ENCODE assay signal across 24 cellular contexts in genomic region chr2:41464395-41464794, GRCh38.
DNase-seq lines count a peak whose midpoint lies in the region; ATAC-seq, FAIRE-seq and TF ChIP-seq lines count a peak whose summit lies in the region.
"Had no signal": no experiment of that assay in that cellular context is flagged by ENCODE, and none has a peak within 500 bp of the region (broad histone marks: within the 10 kb centered on the region; RNA-seq: fewer than 3 reads in every experiment).

No MANE protein-coding gene starts in this region.

- H3K36me3 Mint-ChIP-seq in WTC11 = no peaks in the 10 kb centered on the region
- no peaks in the 10 kb centered on the region for H3K36me3 Mint-ChIP-seq in endodermal cell (ENCODE audit: low read depth)
- H3K36me3 Mint-ChIP-seq: CD8-positive, alpha-beta T cell had no signal

- intact Hi-C loops in HepG2 (cut with micrococcal nuclease; ENCODE audit: unreplicated experiment) (no loop called here), right lobe of liver (cut with DNase I) (no loop called here), left ventricle myocardium inferior (cut with micrococcal nuclease) (no loop called here)

- no peaks in the 10 kb centered on the region for H3K27me3 ChIP-seq in HepG2 (ENCODE audit: control insufficient read depth in 1 of 2, insufficient read depth in 2 of 2, low read length in 2 of 2)
- H3K27me3 ChIP-seq in right lobe of liver = no peaks in the 10 kb centered on the region
- H3K27me3 ChIP-seq in endodermal cell (ENCODE audit: control insufficient read depth, insufficient read depth, low read length, poor library complexity, severe bottlenecking) = no peaks in the 10 kb centered on the region
- no peaks in the 10 kb centered on the region for H3K27me3 ChIP-seq in left ventricle myocardium inferior (ENCODE audit: low read depth)
- H3K27me3 ChIP-seq: BLaER1 treated with 17β-estradiol and CSF1 and Interleukin-3, amounts not matched to agents 10 nM and 100 nM had no signal

- no peak for FAIRE-seq in HepG2 (lab: Jason Lieb, UNC)
- FAIRE-seq in A549 (lab: Jason Lieb, UNC) = no peak
- FAIRE-seq: D721Med, G401.6, GM12891, GM19239 had no signal

- DNase-seq in HepG2 (ENCODE audit: low spot score) (no peak), right lobe of liver (no peak), A549 (ENCODE audit: low read depth in 1 of 2, low spot score in 1 of 2) (no peak), WTC11 (ENCODE audit: low spot score) (no peak), endodermal cell (no peak), NCI-H1436 treated with DMSO at 0.1 percent for 48 hours (lab: John Stamatoyannopoulos, UW) (no peak), putamen (ENCODE audit: low spot score) (no peak), left ventricle myocardium inferior (no peak)
- DNase-seq: ACHN; AML-193; Caco-2; Calu3; CD4-positive, alpha-beta T cell; CD8-positive, alpha-beta T cell; DMS79 treated with DMSO at 0.1 percent for 48 hours; GF-D8 had no signal

- no peaks in the 10 kb centered on the region for H3K79me2 ChIP-seq in HepG2 (ENCODE audit: insufficient read depth, low read length)

- no peak overlapping the region for H2AFZ ChIP-seq in HepG2 (ENCODE audit: low read length)

- no peaks in the 10 kb centered on the region for H4K20me1 ChIP-seq in HepG2 (ENCODE audit: insufficient read depth, low read length)
- H4K20me1 ChIP-seq: BLaER1 treated with 17β-estradiol and CSF1 and Interleukin-3, amounts not matched to agents 10 nM and 100 nM had no signal

- H3K4me1 Mint-ChIP-seq in WTC11 (no peaks in the 10 kb centered on the region; the same call in 1 of the 2 replicates), endodermal cell (no peaks in the 10 kb centered on the region)
- H3K4me1 Mint-ChIP-seq: B cell had no signal

- TF ChIP-seq POLR2A in HepG2 (IDR thresholded peaks at IDR 0.05; ENCODE audit: insufficient read depth in 1 of 2, low read depth in 2 of 2, low read length in 2 of 2) (no peak), right lobe of liver (IDR thresholded peaks at IDR 0.05) (no peak), A549 (IDR thresholded peaks at IDR 0.05; ENCODE audit: low read length) (no peak)

- H3K9ac ChIP-seq in HepG2 (ENCODE audit: insufficient read depth, low read depth, low read length) = no peak overlapping the region
- H3K9ac ChIP-seq in endodermal cell (ENCODE audit: extremely low read depth, low read length, poor library complexity, severe bottlenecking) = no peak overlapping the region
- H3K9ac ChIP-seq: BLaER1 treated with 17β-estradiol and CSF1 and Interleukin-3, amounts not matched to agents 10 nM and 100 nM had no signal

- POLR2A ChIA-PET in HepG2 (lab: Yijun Ruan, JAX) (no interaction called here), A549 (lab: Yijun Ruan, JAX) (no interaction called here), WTC11 (lab: Charles Lee) (no interaction called here)

- BruUV-seq in HepG2 (replicated peaks; lab: Mats Ljungman, UMichigan) = no TSS peak

- H3K4me2 ChIP-seq in HepG2 (ENCODE audit: low read depth, low read length) (no peak overlapping the region), A549 (no peak overlapping the region)
- H3K4me2 ChIP-seq: BLaER1 treated with 17β-estradiol and CSF1 and Interleukin-3, amounts not matched to agents 10 nM and 100 nM had no signal

- CTCF ChIA-PET in HepG2 (lab: Yijun Ruan, JAX; ENCODE audit: low intra/inter-chr PET ratio, low total read pairs) = no interaction called here
- CTCF ChIA-PET in A549 (lab: Yijun Ruan, JAX) = interaction anchor here (0.6 to 2.4 kb wide), 2 partner anchors 13 to 1609 kb away, joined by 3 to 12 read pairs; no protein-coding TSS in a partner anchor
- CTCF ChIA-PET in WTC11 (lab: Charles Lee) = interaction anchor here (1.6 kb wide), 1 partner anchor 50 kb away, joined by 4 read pairs; no protein-coding TSS in a partner anchor

- no peaks in the 10 kb centered on the region for H3K27me3 Mint-ChIP-seq in WTC11 (ENCODE audit: low read depth)
- H3K27me3 Mint-ChIP-seq in endodermal cell (ENCODE audit: insufficient read depth) = no peaks in the 10 kb centered on the region
- H3K27me3 Mint-ChIP-seq: B cell; CD4-positive, alpha-beta T cell had no signal

- TF ChIP-seq RAD21 in HepG2 (CRISPR knock-in tag; IDR thresholded peaks at IDR 0.05) = no peak
- TF ChIP-seq RAD21 in A549 (conservative IDR thresholded peaks at IDR 0.05 in 1 of 2, IDR thresholded peaks at IDR 0.05 in 1 of 2) = no peak

- H3K27ac ChIP-seq in HepG2 (ENCODE audit: extremely low read length, insufficient read depth, low read length) = no peak overlapping the region
- no peak overlapping the region for H3K27ac ChIP-seq in right lobe of liver
- H3K27ac ChIP-seq in A549 = no peak overlapping the region
- no peak overlapping the region for H3K27ac ChIP-seq in endodermal cell (ENCODE audit: low read depth, low read length)
- no peak overlapping the region for H3K27ac ChIP-seq in left ventricle myocardium inferior (replicated peaks)
- H3K27ac ChIP-seq: 22Rv1; BLaER1 treated with 17β-estradiol and CSF1 and Interleukin-3, amounts not matched to agents 10 nM and 100 nM; C4-2B had no signal

- 0 out of 2 replicates have a peak, but pooled peaks cover 3% of the 10 kb centered on the region for H3K9me3 Mint-ChIP-seq in WTC11
- H3K9me3 Mint-ChIP-seq in endodermal cell = no peaks in the 10 kb centered on the region
- H3K9me3 Mint-ChIP-seq: CD4-positive, alpha-beta T cell; CD8-positive, alpha-beta T cell had no signal

- H3K4me1 ChIP-seq in HepG2 (ENCODE audit: insufficient read depth, low read length) = no peaks in the 10 kb centered on the region
- no peaks in the 10 kb centered on the region for H3K4me1 ChIP-seq in right lobe of liver
- H3K4me1 ChIP-seq in A549 = no peaks in the 10 kb centered on the region
- no peaks in the 10 kb centered on the region for H3K4me1 ChIP-seq in endodermal cell (ENCODE audit: control insufficient read depth, insufficient read depth, low read length)
- H3K4me1 ChIP-seq in left ventricle myocardium inferior = no peaks in the 10 kb centered on the region
- H3K4me1 ChIP-seq: Caco-2 had no signal

- in situ Hi-C loops in HepG2 (cut with HindIII; ENCODE audit: extremely low pct_ligation_motif_present, low pct_unique_long_range_greater_than_20kb) = no loop called here

- TF ChIP-seq CTCF in HepG2 (CRISPR knock-in tag; IDR thresholded peaks at IDR 0.05) (no peak), right lobe of liver (IDR thresholded peaks at IDR 0.05) (no peak), A549 (IDR thresholded peaks at IDR 0.05) (no peak), WTC11 (IDR thresholded peaks at IDR 0.05) (no peak), endodermal cell (conservative IDR thresholded peaks at IDR 0.05) (peak; percentile 42), left ventricle myocardium inferior (IDR thresholded peaks at IDR 0.05; ENCODE audit: borderline replicate concordance) (no peak)

- H3K9me3 ChIP-seq in HepG2 (ENCODE audit: low read length) = no peaks in the 10 kb centered on the region
- H3K9me3 ChIP-seq in right lobe of liver = no peaks in the 10 kb centered on the region
- H3K9me3 ChIP-seq in A549 = no peaks in the 10 kb centered on the region
- no peaks in the 10 kb centered on the region for H3K9me3 ChIP-seq in endodermal cell (ENCODE audit: control insufficient read depth, low read length)
- no peaks in the 10 kb centered on the region for H3K9me3 ChIP-seq in left ventricle myocardium inferior (replicated peaks)
- H3K9me3 ChIP-seq: BLaER1 treated with 17β-estradiol and CSF1 and Interleukin-3, amounts not matched to agents 10 nM and 100 nM; Caco-2 had no signal

- H3K36me3 ChIP-seq in HepG2 (replicated peaks in 1 of 2; ENCODE audit: control insufficient read depth in 1 of 2, insufficient read depth in 2 of 2, low read length in 2 of 2) (no peaks in the 10 kb centered on the region), right lobe of liver (no peaks in the 10 kb centered on the region), endodermal cell (ENCODE audit: control insufficient read depth, insufficient read depth, low read length) (no peaks in the 10 kb centered on the region), left ventricle myocardium inferior (no peaks in the 10 kb centered on the region)
- H3K36me3 ChIP-seq: BLaER1 treated with 17β-estradiol and CSF1 and Interleukin-3, amounts not matched to agents 10 nM and 100 nM had no signal

- H3K4me3 Mint-ChIP-seq in WTC11 (no peak overlapping the region), endodermal cell (no peak overlapping the region)
- H3K4me3 Mint-ChIP-seq: B cell; CD4-positive, alpha-beta T cell; CD8-positive, alpha-beta T cell had no signal

- TF ChIP-seq EP300 in HepG2 (IDR thresholded peaks at IDR 0.05; ENCODE audit: low read depth in 2 of 2, low read length in 2 of 2) (no peak), HepG2 (CRISPR knock-in tag; IDR thresholded peaks at IDR 0.05; ENCODE audit: borderline replicate concordance) (no peak), A549 (IDR thresholded peaks at IDR 0.05) (no peak)

- ATAC-seq in HepG2 (peak; percentile 47; the same call in 2 of the 3 replicates), right lobe of liver (no peak), A549 (peak; percentile 40 to 64; a peak in 1 of 6 replicates), WTC11 (peak; percentile 60; the same call in 1 of the 2 replicates)
- ATAC-seq: CD8-positive, alpha-beta T cell had no signal

- H3K4me3 ChIP-seq in HepG2 (replicated peaks in 1 of 3; ENCODE audit: insufficient read depth in 1 of 3, low read depth in 2 of 3, low read length in 3 of 3) (no peak overlapping the region), right lobe of liver (no peak overlapping the region), A549 (no peak overlapping the region), endodermal cell (ENCODE audit: low read length) (no peak overlapping the region), left ventricle myocardium inferior (no peak overlapping the region)
- H3K4me3 ChIP-seq: BLaER1 treated with 17β-estradiol and CSF1 and Interleukin-3, amounts not matched to agents 10 nM and 100 nM had no signal

- H3K27ac Mint-ChIP-seq in WTC11 (no peak overlapping the region), endodermal cell (no peak overlapping the region)
- H3K27ac Mint-ChIP-seq: B cell; CD4-positive, alpha-beta T cell; CD8-positive, alpha-beta T cell had no signal

TF ChIP-seq in HepG2, 621 proteins besides CTCF, POLR2A, EP300 and RAD21 (continues in another document):
- no peak for TF ChIP-seq SP5 (CRISPR knock-in tag; IDR thresholded peaks at IDR 0.05; ENCODE audit: borderline replicate concordance, low read depth)

TF ChIP-seq in A549, 52 proteins besides CTCF, POLR2A, EP300 and RAD21 (continues in another document):
- TF ChIP-seq HOXA7 (CRISPR knock-in tag; IDR thresholded peaks at IDR 0.05) (no peak), FOXS1 (CRISPR knock-in tag; IDR thresholded peaks at IDR 0.05) (no peak)

TF ChIP-seq in WTC11, 78 proteins besides CTCF, POLR2A, EP300 and RAD21 (continues in another document):
- TF ChIP-seq ZNF423 (CRISPR knock-in tag; IDR thresholded peaks at IDR 0.05) = no peak

Comparison
In these comparisons a context has a peak if more than half of its experiments do, and no peak if none do; other contexts are left out.
1. ATAC-seq: peak in HepG2 (single experiment), A549 (2 of 2) and WTC11 (single experiment); none in right lobe of liver (0 of 4).